In the genomic region with DNA sequence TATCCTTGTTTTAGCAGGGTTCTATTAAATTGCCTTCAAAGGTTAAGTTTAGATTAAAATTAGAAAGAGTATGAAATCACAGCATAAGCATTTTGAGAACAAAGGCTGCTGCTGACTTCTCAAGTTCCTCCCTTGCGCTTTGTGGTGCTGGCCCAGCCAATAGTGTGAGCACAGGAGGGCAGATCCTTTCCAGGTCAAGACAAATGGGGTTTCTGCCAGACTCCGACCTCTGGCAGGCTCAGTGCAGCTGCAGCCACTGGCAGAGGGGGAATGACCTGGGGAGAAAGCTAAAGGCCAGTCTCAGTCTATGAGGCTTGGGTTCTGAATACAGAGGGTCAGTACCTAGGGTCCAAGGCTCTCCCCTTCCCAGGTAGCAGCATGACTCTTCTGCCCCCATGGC, we compare ENCODE assay signal across 25 cellular contexts. TPM values are rescaled to one million over a fixed set of nuclear protein-coding genes. Genes with fewer than 3 reads are reported as not detected.
DNase-seq lines count a peak whose midpoint lies in the region; ATAC-seq and TF ChIP-seq lines count a peak whose summit lies in the region.
"Had no signal": no experiment of that assay in that cellular context is flagged by ENCODE, and none has a peak within 500 bp of the region (broad histone marks: within the 10 kb centered on the region; RNA-seq: fewer than 3 reads in every experiment).

No MANE protein-coding gene starts in this region.

- no peak overlapping the region for H3K27ac Mint-ChIP-seq in activated CD8-positive, alpha-beta T cell treated with anti-CD3 and anti-CD28 coated beads for 36 hours
- H3K27ac Mint-ChIP-seq: activated CD8-positive, alpha-beta T cell treated with anti-CD3 and anti-CD28 coated beads, Interleukin-2, amount 10 ng/mL, durations not matched to agents 7 days and 5 days; activated naive CD8-positive, alpha-beta T cell had no signal

- H3K4me1 ChIP-seq in right cardiac atrium (ENCODE audit: control insufficient read depth, insufficient read depth, low read length) (peaks cover 3% of the 10 kb centered on the region), skeletal muscle tissue (ENCODE audit: control insufficient read depth in 3 of 3, insufficient read depth in 3 of 3, low read length in 3 of 3) (peaks cover 58 to 84% (median 77%) of the 10 kb centered on the region in 3 donors), colonic mucosa (no peaks in the 10 kb centered on the region)
- H3K4me1 ChIP-seq: right lobe of liver, tibial artery had no signal

- H3K9ac ChIP-seq in skeletal muscle tissue (ENCODE audit: low read depth in 1 of 3, low read length in 3 of 3) = peak overlapping the region; percentile 58 to 74 (median 66)
- no peak overlapping the region for H3K9ac ChIP-seq in colonic mucosa (ENCODE audit: low read depth in 2 of 2, low read length in 2 of 2)
- H3K9ac ChIP-seq: BLaER1 had no signal

- H3K9me3 ChIP-seq in right cardiac atrium (ENCODE audit: control insufficient read depth, low read length) (no peaks in the 10 kb centered on the region), skeletal muscle tissue (ENCODE audit: control insufficient read depth in 3 of 3, low read length in 3 of 3) (no peaks in the 10 kb centered on the region), colonic mucosa (no peaks in the 10 kb centered on the region)
- H3K9me3 ChIP-seq: BLaER1, right lobe of liver, tibial artery had no signal

- no peak overlapping the region for H3K4me3 Mint-ChIP-seq in activated CD8-positive, alpha-beta T cell treated with anti-CD3 and anti-CD28 coated beads for 36 hours
- H3K4me3 Mint-ChIP-seq: activated CD8-positive, alpha-beta T cell treated with anti-CD3 and anti-CD28 coated beads, Interleukin-2, amount 10 ng/mL, durations not matched to agents 7 days and 5 days; activated naive CD8-positive, alpha-beta T cell; neural crest cell had no signal

- CTCF ChIA-PET in activated CD8-positive, alpha-beta T cell treated with anti-CD3 and anti-CD28 coated beads for 36 hours (lab: Charles Lee) = no interaction called here

- H3K36me3 Mint-ChIP-seq in activated CD8-positive, alpha-beta T cell treated with anti-CD3 and anti-CD28 coated beads for 36 hours (ENCODE audit: low read depth) = no peaks in the 10 kb centered on the region

- ATAC-seq in Right ventricle myocardium inferior (peak; percentile 72), right cardiac atrium (peak; percentile 63 to 71), GM21576 (IDR thresholded peaks at IDR 0.05; ENCODE audit: unreplicated experiment) (no peak)
- no peak for ATAC-seq in activated CD8-positive, alpha-beta T cell treated with anti-CD3 and anti-CD28 coated beads for 36 hours
- ATAC-seq: activated CD8-positive, alpha-beta T cell treated with anti-CD3 and anti-CD28 coated beads, Interleukin-2, amount 10 ng/mL, durations not matched to agents 7 days and 5 days; PC-3 had no signal

- H3K4me1 Mint-ChIP-seq in activated CD8-positive, alpha-beta T cell treated with anti-CD3 and anti-CD28 coated beads for 36 hours (ENCODE audit: low read depth) = peaks cover 3% of the 10 kb centered on the region
- H3K4me1 Mint-ChIP-seq: neural crest cell had no signal

- H3K27ac ChIP-seq in right cardiac atrium (ENCODE audit: low read length) (peak overlapping the region; percentile 71), skeletal muscle tissue (ENCODE audit: low read depth, low read length) (peak overlapping the region; percentile 94), colonic mucosa (no peak overlapping the region)
- H3K27ac ChIP-seq: BLaER1, right lobe of liver, tibial artery had no signal

- H3K9me3 Mint-ChIP-seq in activated CD8-positive, alpha-beta T cell treated with anti-CD3 and anti-CD28 coated beads for 36 hours = no peaks in the 10 kb centered on the region
- H3K9me3 Mint-ChIP-seq: neural crest cell had no signal

- no peaks in the 10 kb centered on the region for H3K36me3 ChIP-seq in skeletal muscle tissue (ENCODE audit: control insufficient read depth in 3 of 3, insufficient read depth in 3 of 3, low read length in 3 of 3)
- no peaks in the 10 kb centered on the region for H3K36me3 ChIP-seq in colonic mucosa
- H3K36me3 ChIP-seq: BLaER1, right lobe of liver, tibial artery had no signal

- H3K27me3 ChIP-seq in right cardiac atrium (ENCODE audit: control insufficient read depth, insufficient read depth) (no peaks in the 10 kb centered on the region), skeletal muscle tissue (ENCODE audit: control insufficient read depth in 3 of 3, insufficient read depth in 3 of 3, low read length in 3 of 3) (no peaks in the 10 kb centered on the region), colonic mucosa (no peaks in the 10 kb centered on the region)
- H3K27me3 ChIP-seq: BLaER1, right lobe of liver, tibial artery had no signal

- H3K27me3 Mint-ChIP-seq in activated CD8-positive, alpha-beta T cell treated with anti-CD3 and anti-CD28 coated beads for 36 hours = no peaks in the 10 kb centered on the region
- H3K27me3 Mint-ChIP-seq: activated naive CD8-positive, alpha-beta T cell had no signal

- no peak for TF ChIP-seq CTCF in activated CD8-positive, alpha-beta T cell treated with anti-CD3 and anti-CD28 coated beads for 36 hours (IDR thresholded peaks at IDR 0.05)
- TF ChIP-seq CTCF in colonic mucosa (IDR thresholded peaks at IDR 0.05) = no peak

- POLR2A ChIA-PET in activated CD8-positive, alpha-beta T cell treated with anti-CD3 and anti-CD28 coated beads for 36 hours (lab: Charles Lee) = no interaction called here

- H3K4me3 ChIP-seq in right cardiac atrium (ENCODE audit: low read length) = no peak overlapping the region
- H3K4me3 ChIP-seq in skeletal muscle tissue (ENCODE audit: low read length in 3 of 3) = peak overlapping the region in 1 of 3 donors; percentile 30
- H3K4me3 ChIP-seq in colonic mucosa = no peak overlapping the region
- H3K4me3 ChIP-seq: BLaER1, right lobe of liver, tibial artery had no signal

- intact Hi-C loops in Right ventricle myocardium inferior (cut with DNase I) (loop anchor here (2.0 kb wide), 1 partner anchor 24 kb away; no protein-coding TSS in a partner anchor), right cardiac atrium (cut with DNase I) (no loop called here), colonic mucosa (cut with DNase I) (no loop called here)
- intact Hi-C loops in activated CD8-positive, alpha-beta T cell treated with anti-CD3 and anti-CD28 coated beads for 36 hours (cut with micrococcal nuclease) = no loop called here

- 48% methylated on average over 2 of the region's 2 CpGs for WGBS in right cardiac atrium

- peak; percentile 73 for DNase-seq in Right ventricle myocardium inferior (ENCODE audit: missing footprints)
- peak; percentile 20 to 65 (median 59) for DNase-seq in right cardiac atrium
- DNase-seq in myocyte (ENCODE audit: low read depth) = peak; percentile 27
- no peak for DNase-seq in activated CD8-positive, alpha-beta T cell treated with anti-CD3 and anti-CD28 coated beads for 36 hours
- DNase-seq in CD1c-positive myeloid dendritic cell (ENCODE audit: extremely low spot score) = no peak
- no peak for DNase-seq in colonic mucosa
- DNase-seq: activated CD8-positive, alpha-beta T cell treated with anti-CD3 and anti-CD28 coated beads, Interleukin-2, amount 10 ng/mL, durations not matched to agents 7 days and 5 days; effector CD4-positive, alpha-beta T cell; NCI-H1105; NCI-H187 treated with DMSO at 0.1 percent for 48 hours; NCI-H524 treated with DMSO at 0.1 percent for 48 hours; NK-92 treated with Interleukin-12 subunit alpha and Interleukin-12 subunit beta, amount 100 ng/mL, for 24 hours; PC-3; posterior cingulate gyrus; right lobe of liver; stimulated activated CD4-positive, alpha-beta T cell treated with anti-CD3 and anti-CD28 coated beads, Interleukin-4, amount 100 ng/mL, for 1 hour; tibial artery had no signal

RNA-seq across cellular contexts. Expression of gene CLIC5, which starts 27.0 kb away (rescaled TPM):
- total RNA-seq in Right ventricle myocardium inferior = 312 TPM
- total RNA-seq in right cardiac atrium = 100 to 1,000 TPM; 115 to 150 (median 124) TPM
- polyA plus RNA-seq in right cardiac atrium = 60.5 TPM
- 0.03 TPM in 1 of 2 replicates, not detected in the other for total RNA-seq in myocyte
- 0.18 TPM for polyA plus RNA-seq in myocyte (2012)
- total RNA-seq in skeletal muscle tissue = 7.8 TPM
- total RNA-seq in activated CD8-positive, alpha-beta T cell treated with anti-CD3 and anti-CD28 coated beads for 36 hours = 1 to 10 TPM; 1.1 TPM
- total RNA-seq in colonic mucosa = 10 to 100 TPM; 72.8 to 74.9 TPM
- total RNA-seq: lung microvascular endothelial cell, MCF 10A, neural crest cell, PC-3 had no signal
- polyA plus RNA-seq: AG04450 had no signal

Comparison
In these comparisons a context has a peak if more than half of its experiments do, and no peak if none do; other contexts are left out.
1. ATAC-seq: peak in Right ventricle myocardium inferior (single experiment) and right cardiac atrium (2 of 2); none in activated CD8-positive, alpha-beta T cell treated with anti-CD3 and anti-CD28 coated beads for 36 hours (single experiment) and GM21576 (single experiment).
2. DNase-seq: peak in Right ventricle myocardium inferior (single experiment), right cardiac atrium (3 of 3) and myocyte (single experiment); none in activated CD8-positive, alpha-beta T cell treated with anti-CD3 and anti-CD28 coated beads for 36 hours (single experiment), CD1c-positive myeloid dendritic cell (single experiment) and colonic mucosa (single experiment).
3. H3K9ac ChIP-seq: peak in skeletal muscle tissue (3 of 3); none in colonic mucosa (0 of 2).